Comparison of ENCODE assay signal across 10 cellular contexts in the genomic region with DNA sequence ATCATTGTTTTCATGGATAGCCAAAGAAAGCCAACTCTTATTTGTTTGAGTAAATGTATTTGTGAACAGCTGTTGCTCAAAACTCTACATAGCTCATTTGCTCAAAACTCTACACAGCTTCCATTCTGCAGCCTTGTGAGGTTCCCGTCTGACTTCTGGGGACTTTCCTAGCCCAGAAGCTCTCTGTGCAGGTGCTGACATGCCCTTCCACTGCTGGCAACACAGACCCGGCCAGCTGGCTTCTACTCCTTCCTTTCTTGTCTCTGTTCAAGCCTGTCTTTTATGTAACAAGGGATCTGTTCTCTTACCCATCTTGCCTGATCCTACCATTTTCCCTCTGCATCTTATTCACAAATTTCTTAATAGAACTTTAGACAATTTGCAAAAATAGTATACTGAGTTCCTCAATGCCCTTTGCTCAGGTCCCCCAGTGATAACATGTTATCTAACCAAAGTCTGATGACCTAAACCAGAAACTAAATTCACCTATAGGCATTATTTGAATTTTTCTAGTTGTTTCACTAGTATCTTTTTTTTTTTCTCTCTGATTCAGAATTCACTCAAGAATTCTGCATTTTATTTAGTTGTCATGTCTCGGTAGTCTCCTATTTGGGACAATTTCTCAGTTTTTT.
DNase-seq lines count a peak whose midpoint lies in the region; ATAC-seq and TF ChIP-seq lines count a peak whose summit lies in the region.
"Had no signal": no experiment of that assay in that cellular context is flagged by ENCODE, and none has a peak within 500 bp of the region (broad histone marks: within the 10 kb centered on the region; RNA-seq: fewer than 3 reads in every experiment).

No MANE protein-coding gene starts in this region.

- H3K9ac ChIP-seq in MM.1S (ENCODE audit: low read length) (no peak overlapping the region), smooth muscle cell (ENCODE audit: low read depth) (no peak overlapping the region)

- H3K27ac ChIP-seq in MM.1S (ENCODE audit: low read length), result no peak overlapping the region
- peak overlapping the region; percentile 16 for H3K27ac ChIP-seq in smooth muscle cell (ENCODE audit: low read depth)
- no peak overlapping the region for H3K27ac ChIP-seq in gastroesophageal sphincter
- H3K27ac ChIP-seq: ascending aorta had no signal

- H2AFZ ChIP-seq in MM.1S (ENCODE audit: low read length), result no peak overlapping the region
- no peak overlapping the region for H2AFZ ChIP-seq in smooth muscle cell (ENCODE audit: low read depth)

- DNase-seq in MM.1S (peak; percentile 75), smooth muscle cell (lab: John Stamatoyannopoulos, UW; ENCODE audit: unreplicated experiment) (no peak), SIG-M5 (lab: John Stamatoyannopoulos, UW) (no peak)
- DNase-seq in activated T-cell treated with anti-CD3 and anti-CD28 coated beads, Interleukin-2, amount 50 U/mL, for 48 hours, result no peak
- DNase-seq: activated CD4-positive, alpha-beta T cell treated with anti-CD3 and anti-CD28 coated beads, Interleukin-2, amount 10 ng/mL, durations not matched to agents 7 days and 5 days; PC-3 had no signal

- no peak for TF ChIP-seq POLR2A in gastroesophageal sphincter (IDR thresholded peaks at IDR 0.05)

- H3K79me2 ChIP-seq in MM.1S (ENCODE audit: low read length), result no peaks in the 10 kb centered on the region
- H3K79me2 ChIP-seq in smooth muscle cell (ENCODE audit: low read depth), result no peaks in the 10 kb centered on the region

- ATAC-seq in GM19328 (IDR thresholded peaks at IDR 0.05; ENCODE audit: unreplicated experiment), result peak; percentile 92
- ATAC-seq in HG02798 (IDR thresholded peaks at IDR 0.05; ENCODE audit: poor library complexity, unreplicated experiment), result peak; percentile 98
- no peak for ATAC-seq in gastroesophageal sphincter
- ATAC-seq: PC-3 had no signal

- H3K4me3 ChIP-seq in MM.1S (ENCODE audit: low read length) (no peak overlapping the region), smooth muscle cell (no peak overlapping the region), gastroesophageal sphincter (no peak overlapping the region)
- H3K4me3 ChIP-seq: ascending aorta had no signal

- H3K4me1 ChIP-seq in MM.1S (ENCODE audit: low read length), result no peaks in the 10 kb centered on the region
- no peaks in the 10 kb centered on the region for H3K4me1 ChIP-seq in smooth muscle cell (ENCODE audit: low read depth)
- no peaks in the 10 kb centered on the region for H3K4me1 ChIP-seq in gastroesophageal sphincter
- H3K4me1 ChIP-seq: ascending aorta had no signal

- no peak for TF ChIP-seq EP300 in gastroesophageal sphincter (IDR thresholded peaks at IDR 0.05)

- H3K36me3 ChIP-seq in MM.1S (replicated peaks; ENCODE audit: insufficient read depth, low read length) (no peaks in the 10 kb centered on the region), smooth muscle cell (ENCODE audit: low read depth) (no peaks in the 10 kb centered on the region), gastroesophageal sphincter (no peaks in the 10 kb centered on the region)
- H3K36me3 ChIP-seq: ascending aorta had no signal

- H3K9me2 ChIP-seq in MM.1S (replicated peaks; ENCODE audit: insufficient read depth, low read length), result no peaks in the 10 kb centered on the region

- H3F3A ChIP-seq in MM.1S (ENCODE audit: insufficient read depth, low read length) (0 out of 2 replicates have a peak, but pooled peaks cover 7% of the 10 kb centered on the region), smooth muscle cell (ENCODE audit: low read depth) (no peaks in the 10 kb centered on the region)

- no peaks in the 10 kb centered on the region for H3K27me3 ChIP-seq in MM.1S (replicated peaks; ENCODE audit: insufficient read depth, low read length)
- no peaks in the 10 kb centered on the region for H3K27me3 ChIP-seq in smooth muscle cell (ENCODE audit: low read depth)
- no peaks in the 10 kb centered on the region for H3K27me3 ChIP-seq in gastroesophageal sphincter
- H3K27me3 ChIP-seq: ascending aorta had no signal

- TF ChIP-seq CTCF in MM.1S (IDR thresholded peaks at IDR 0.05; ENCODE audit: low read length) (no peak), smooth muscle cell (IDR thresholded peaks at IDR 0.05; ENCODE audit: borderline replicate concordance, insufficient read depth, poor library complexity, severe bottlenecking) (no peak), gastroesophageal sphincter (IDR thresholded peaks at IDR 0.05) (no peak)

- 87% methylated on average over 3 of the region's 3 CpGs for WGBS in smooth muscle cell (ENCODE audit: low lambda C conversion rate)
- 72 to 73% methylated on average over 3 of the region's 3 CpGs for WGBS in gastroesophageal sphincter (ENCODE audit: low coverage in 1 of 2), 2 donors

- H3K4me2 ChIP-seq in MM.1S (ENCODE audit: low read depth, low read length) (no peak overlapping the region), smooth muscle cell (no peak overlapping the region)

- H3K9me3 ChIP-seq in MM.1S (replicated peaks; ENCODE audit: insufficient read depth, low read length), result no peaks in the 10 kb centered on the region
- H3K9me3 ChIP-seq in smooth muscle cell (replicated peaks; ENCODE audit: low read depth), result no peaks in the 10 kb centered on the region
- H3K9me3 ChIP-seq in gastroesophageal sphincter, result no peaks in the 10 kb centered on the region
- H3K9me3 ChIP-seq: ascending aorta had no signal

- H4K20me1 ChIP-seq in MM.1S (ENCODE audit: insufficient read depth, low read length) (no peaks in the 10 kb centered on the region), smooth muscle cell (ENCODE audit: low read depth) (no peaks in the 10 kb centered on the region)
